Comparison of ENCODE assay signal across 8 cellular contexts in genomic region chr6:27091661-27092315, GRCh38.
DNase-seq lines count a peak whose midpoint lies in the region; ATAC-seq and TF ChIP-seq lines count a peak whose summit lies in the region.

No MANE protein-coding gene starts in this region.

- no peak for DNase-seq in left ventricle myocardium inferior
- DNase-seq in left ventricle myocardium superior, result no peak
- DNase-seq in HT-29 (ENCODE audit: low spot score), result peak; percentile 63
- DNase-seq in SK-N-DZ (ENCODE audit: low spot score), result peak; percentile 40
- no peak for DNase-seq in dorsolateral prefrontal cortex
- DNase-seq in neural crest cell (ENCODE audit: low read depth, low spot score), result peak; percentile 22
- no peak for DNase-seq in DMS153 (lab: John Stamatoyannopoulos, UW)

- H3K27me3 ChIP-seq in left ventricle myocardium inferior (ENCODE audit: low read depth) (peaks cover 100% of the 10 kb centered on the region), dorsolateral prefrontal cortex (peaks cover 0 to 84% (median 44%) of the 10 kb centered on the region in 45 donors)

- intact Hi-C loops in left ventricle myocardium inferior (cut with micrococcal nuclease) (no loop called here), left ventricle myocardium superior (cut with micrococcal nuclease) (no loop called here), dorsolateral prefrontal cortex (cut with DNase I) (no loop called here)

- H3K27ac ChIP-seq in left ventricle myocardium inferior (replicated peaks) (no peak overlapping the region), dorsolateral prefrontal cortex (no peak overlapping the region)

- TF ChIP-seq CTCF in left ventricle myocardium inferior (IDR thresholded peaks at IDR 0.05; ENCODE audit: borderline replicate concordance) (no peak), dorsolateral prefrontal cortex (IDR thresholded peaks at IDR 0.05 in 54 of 56, conservative IDR thresholded peaks at IDR 0.05 in 2 of 56; ENCODE audit: low read depth in 1 of 56, partially characterized antibody in 56 of 56) (no peak), neural crest cell (conservative IDR thresholded peaks at IDR 0.05) (no peak)

- H3K36me3 ChIP-seq in left ventricle myocardium inferior, result no peaks in the 10 kb centered on the region

- H3K36me3 Mint-ChIP-seq in neural crest cell (ENCODE audit: low read depth), result peaks cover 2% of the 10 kb centered on the region

- H3K4me3 ChIP-seq in left ventricle myocardium inferior, result peak overlapping the region; percentile 39
- H3K4me3 ChIP-seq in dorsolateral prefrontal cortex, result peak overlapping the region in 50 of 59 donors; percentile 6 to 60 (median 36)

- H3K4me1 Mint-ChIP-seq in neural crest cell, result peaks cover 11% of the 10 kb centered on the region

- ATAC-seq in left ventricle myocardium superior (no peak), GM19455 (IDR thresholded peaks at IDR 0.05; ENCODE audit: unreplicated experiment) (no peak)

- peaks cover 5% of the 10 kb centered on the region for H3K4me1 ChIP-seq in left ventricle myocardium inferior

- H3K27me3 Mint-ChIP-seq in neural crest cell (ENCODE audit: low read depth), result peaks cover 92% of the 10 kb centered on the region

- H3K9me3 Mint-ChIP-seq in neural crest cell, result peaks cover 2% of the 10 kb centered on the region

- H3K9me3 ChIP-seq in left ventricle myocardium inferior (replicated peaks), result no peaks in the 10 kb centered on the region

- H3K27ac Mint-ChIP-seq in neural crest cell (ENCODE audit: unreplicated experiment), result no peak overlapping the region

- peak overlapping the region; percentile 84 for H3K4me3 Mint-ChIP-seq in neural crest cell

Comparison
In these comparisons a context has a peak if more than half of its experiments do, and no peak if none do; other contexts are left out.
1. DNase-seq: peak in HT-29 (single experiment), SK-N-DZ (single experiment) and neural crest cell (single experiment); none in left ventricle myocardium inferior (single experiment), left ventricle myocardium superior (single experiment), dorsolateral prefrontal cortex (0 of 10) and DMS153 (single experiment).